In genomic region chr17:16050844-16051243, GRCh38 we compare ENCODE assay signal across 21 cellular contexts.
"Had no signal": no experiment of that assay in that cellular context is flagged by ENCODE, and none has a peak within 500 bp of the region (broad histone marks: within the 10 kb centered on the region; RNA-seq: fewer than 3 reads in every experiment).

No MANE protein-coding gene starts in this region.

- DNase-seq: colonic mucosa; effector CD8-positive, alpha-beta T cell; foreskin keratinocyte; heart left ventricle; kidney; stimulated activated CD4-positive, alpha-beta T cell treated with anti-CD3 and anti-CD28 coated beads, Interleukin-12 subunit alpha, Interleukin-12 subunit beta, amount 100 ng/mL, for 4 hours; stimulated activated CD4-positive, alpha-beta T cell treated with anti-CD3 and anti-CD28 coated beads, Interleukin-1b, Interleukin-23, amount 100 ng/mL, for 48 hours; stimulated activated CD4-positive, alpha-beta T cell treated with anti-CD3 and anti-CD28 coated beads, Interleukin-4, amount 100 ng/mL, for 1 hour; stimulated activated CD8-positive, alpha-beta memory T cell treated with anti-CD3 and anti-CD28 coated beads, Interleukin-4, amount 100 ng/mL, for 48 hours; stimulated activated naive CD4-positive, alpha-beta T cell treated with Interleukin-2 at 50 U/mL for 16 hours; stomach; testis; upper lobe of left lung had no signal

- H3K9me3 Mint-ChIP-seq: dendritic cell treated with granulocyte-macrophage colony-stimulating factor and Interleukin-4, amounts not matched to agents 40 ng/mL and 50 ng/mL, for 4 days had no signal

- H3K27me3 Mint-ChIP-seq: dendritic cell treated with granulocyte-macrophage colony-stimulating factor and Interleukin-4, amounts not matched to agents 40 ng/mL and 50 ng/mL, for 4 days; memory B cell; progenitor cell of endocrine pancreas had no signal

- ATAC-seq: foreskin keratinocyte, gastroesophageal sphincter, heart left ventricle, left lobe of liver, sciatic nerve had no signal

- H3K4me1 Mint-ChIP-seq: nephron, neural progenitor cell had no signal

- H3K27ac Mint-ChIP-seq: dendritic cell treated with granulocyte-macrophage colony-stimulating factor and Interleukin-4, amounts not matched to agents 40 ng/mL and 50 ng/mL, for 4 days; memory B cell; nephron; neural progenitor cell had no signal

- H3K4me3 Mint-ChIP-seq: dendritic cell treated with granulocyte-macrophage colony-stimulating factor and Interleukin-4, amounts not matched to agents 40 ng/mL and 50 ng/mL, for 4 days; memory B cell; nephron; neural progenitor cell had no signal
